Comparison of ENCODE assay signal across 18 cellular contexts in the genomic region with DNA sequence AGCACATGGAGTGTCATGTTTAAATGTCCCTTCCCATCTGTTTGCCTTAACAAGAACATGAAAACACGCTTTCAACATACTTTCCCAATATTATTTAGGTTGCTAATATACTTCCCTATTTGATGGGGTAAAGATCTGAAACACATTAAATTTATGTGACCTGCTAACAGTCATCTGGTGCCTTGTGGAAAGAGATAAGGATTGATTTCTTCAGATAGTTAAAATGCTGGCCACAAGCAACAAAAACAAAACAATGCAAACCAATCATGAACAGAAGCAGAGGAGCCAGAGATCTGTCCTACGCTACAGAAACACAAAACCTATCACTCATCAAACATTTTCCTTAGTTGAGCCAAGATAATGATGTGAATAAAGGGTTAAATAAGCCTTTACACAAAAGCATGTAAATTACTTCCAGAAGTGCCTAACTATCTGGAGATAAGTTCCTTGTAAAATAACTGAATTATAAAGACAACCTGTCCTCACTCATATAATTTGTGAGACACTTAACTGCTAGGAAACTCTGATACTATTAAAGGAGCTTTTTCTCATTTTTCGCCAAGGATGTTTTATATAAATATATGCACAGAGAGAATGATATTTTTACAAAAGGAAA.
DNase-seq lines count a peak whose midpoint lies in the region; ATAC-seq and TF ChIP-seq lines count a peak whose summit lies in the region.
"Had no signal": no experiment of that assay in that cellular context is flagged by ENCODE, and none has a peak within 500 bp of the region (broad histone marks: within the 10 kb centered on the region; RNA-seq: fewer than 3 reads in every experiment).

No MANE protein-coding gene starts in this region.

- H3K4me1 ChIP-seq in HEK293 (ENCODE audit: control insufficient read depth, insufficient read depth, low read length) (peaks cover 14% of the 10 kb centered on the region; the same call in 1 of the 2 replicates), PC-3 (ENCODE audit: insufficient read depth, low read length) (peaks cover 26% of the 10 kb centered on the region), ascending aorta (no peaks in the 10 kb centered on the region)
- H3K4me1 ChIP-seq: A549 had no signal

- H3K36me3 ChIP-seq in HEK293 (ENCODE audit: control insufficient read depth in 2 of 2, insufficient read depth in 1 of 2, low read length in 2 of 2) (no peaks in the 10 kb centered on the region), PC-3 (ENCODE audit: low read depth, low read length) (no peaks in the 10 kb centered on the region), ascending aorta (no peaks in the 10 kb centered on the region)

- H3K27ac Mint-ChIP-seq in nephron (peak overlapping the region; percentile 12 to 31 (median 19)), osteocyte (ENCODE audit: unreplicated experiment) (no peak overlapping the region)
- H3K27ac Mint-ChIP-seq: CD4-positive, alpha-beta memory T cell; H9 had no signal

- H3K4me3 ChIP-seq in HEK293 (ENCODE audit: low read depth, low read length) (no peak overlapping the region), PC-3 (ENCODE audit: low read length) (no peak overlapping the region), ascending aorta (no peak overlapping the region)
- H3K4me3 ChIP-seq: A549 had no signal

- POLR2A ChIA-PET in HEK293 (lab: Yijun Ruan, JAX): no interaction called here
- POLR2A ChIA-PET in PC-3 (lab: Charles Lee; ENCODE audit: unreplicated experiment): interaction anchor here (0.6 kb wide), 1 partner anchor 1769 kb away, joined by 3 read pairs; no protein-coding TSS in a partner anchor

- H3F3A ChIP-seq in PC-3 (ENCODE audit: low read length, unreplicated experiment): no peaks in the 10 kb centered on the region

- H3K4me1 Mint-ChIP-seq in nephron (peaks cover 14% of the 10 kb centered on the region), osteocyte (ENCODE audit: unreplicated experiment) (peaks cover 8% of the 10 kb centered on the region)
- H3K4me1 Mint-ChIP-seq: CD4-positive, alpha-beta memory T cell had no signal

- BruUV-seq in PC-3 (replicated peaks; lab: Mats Ljungman, UMichigan): no TSS peak

- no peak overlapping the region for H3K4me3 Mint-ChIP-seq in nephron
- no peak overlapping the region for H3K4me3 Mint-ChIP-seq in osteocyte (ENCODE audit: unreplicated experiment)
- H3K4me3 Mint-ChIP-seq: CD4-positive, alpha-beta memory T cell; H9 had no signal

- H3K79me2 ChIP-seq in PC-3 (ENCODE audit: low read length): no peaks in the 10 kb centered on the region

- intact Hi-C loops in PC-3 (cut with micrococcal nuclease) (loop anchor here (5.0 to 10.0 kb wide), 2 partner anchors 59 to 168 kb away; no protein-coding TSS in a partner anchor), head of caudate nucleus (cut with DNase I) (no loop called here), ascending aorta (cut with DNase I) (no loop called here)

- H3K9me3 Mint-ChIP-seq in nephron (no peaks in the 10 kb centered on the region), osteocyte (ENCODE audit: unreplicated experiment) (no peaks in the 10 kb centered on the region)
- H3K9me3 Mint-ChIP-seq: H9 had no signal

- H3K36me3 Mint-ChIP-seq in nephron (ENCODE audit: low read depth) (no peaks in the 10 kb centered on the region), osteocyte (ENCODE audit: unreplicated experiment) (no peaks in the 10 kb centered on the region)
- H3K36me3 Mint-ChIP-seq: CD4-positive, alpha-beta memory T cell had no signal

- no peak for TF ChIP-seq CTCF in HEK293 (tag by site-specific recombination; IDR thresholded peaks at IDR 0.05)
- TF ChIP-seq CTCF in PC-3 (conservative IDR thresholded peaks at IDR 0.05; ENCODE audit: low read depth, low read length): no peak
- TF ChIP-seq CTCF in nephron (IDR thresholded peaks at IDR 0.05; ENCODE audit: unreplicated experiment in 3 of 3): no peak
- no peak for TF ChIP-seq CTCF in osteocyte (IDR thresholded peaks at IDR 0.05)
- no peak for TF ChIP-seq CTCF in ascending aorta (IDR thresholded peaks at IDR 0.05)

- DNase-seq in PC-3 (no peak), head of caudate nucleus (no peak), osteocyte (ENCODE audit: extremely low spot score, unreplicated experiment) (no peak), ascending aorta (ENCODE audit: low spot score in 2 of 2) (no peak)
- DNase-seq: 8988T; C1 segment of cervical spinal cord; Calu3; CD4-positive, alpha-beta memory T cell; COR-L47; DMS53; DMS79 treated with DMSO at 0.1 percent for 48 hours; GF-D8; H9 had no signal

- peak overlapping the region; percentile 62; the same call in 1 of the 2 replicates for H3K4me2 ChIP-seq in PC-3 (ENCODE audit: low read length)
- H3K4me2 ChIP-seq: A549 had no signal

- no peaks in the 10 kb centered on the region for H3K9me3 ChIP-seq in HEK293 (ENCODE audit: control insufficient read depth, insufficient read depth, low read depth, low read length)
- no peaks in the 10 kb centered on the region for H3K9me3 ChIP-seq in PC-3 (ENCODE audit: low read length)
- H3K9me3 ChIP-seq in ascending aorta: no peaks in the 10 kb centered on the region
- H3K9me3 ChIP-seq: A549 had no signal

- H3K27me3 Mint-ChIP-seq in nephron (ENCODE audit: low read depth) (no peaks in the 10 kb centered on the region), osteocyte (ENCODE audit: unreplicated experiment) (peaks cover 15% of the 10 kb centered on the region)

- no peaks in the 10 kb centered on the region for H3K9me2 ChIP-seq in PC-3 (replicated peaks; ENCODE audit: low read length)

- H3K27ac ChIP-seq in HEK293 (ENCODE audit: extremely low read depth, low read depth, low read length) (no peak overlapping the region), PC-3 (ENCODE audit: low read length) (no peak overlapping the region), ascending aorta (no peak overlapping the region)
- H3K27ac ChIP-seq: A549 had no signal

- H4K20me1 ChIP-seq in PC-3 (ENCODE audit: low read length): no peaks in the 10 kb centered on the region

- H3K27me3 ChIP-seq in PC-3 (ENCODE audit: low read length) (no peaks in the 10 kb centered on the region), ascending aorta (no peaks in the 10 kb centered on the region)

- ATAC-seq in PC-3 (no peak), SK-N-SH treated with all-trans-retinoic acid at 6 μM for 48 hours (peak; percentile 35)
- ATAC-seq: A549, HCT116 had no signal

- H2AFZ ChIP-seq in PC-3 (ENCODE audit: low read length): no peak overlapping the region

- no peak overlapping the region for H3K9ac ChIP-seq in PC-3 (ENCODE audit: low read length)

- CTCF ChIA-PET in HEK293 (lab: Yijun Ruan, JAX): no interaction called here
- CTCF ChIA-PET in PC-3 (lab: Charles Lee): interaction anchor here (1.7 kb wide), 1 partner anchor 76 kb away, joined by 3 read pairs; no protein-coding TSS in a partner anchor

TF ChIP-seq in HEK293, 187 proteins besides CTCF, POLR2A, EP300 and RAD21 (continues in another document):
- TF ChIP-seq KLF7 (tag by site-specific recombination; IDR thresholded peaks at IDR 0.05; ENCODE audit: borderline replicate concordance): 0 out of 2 replicates have a peak, but pooled peaks have one; percentile 36
- TF ChIP-seq, protein P1, sequence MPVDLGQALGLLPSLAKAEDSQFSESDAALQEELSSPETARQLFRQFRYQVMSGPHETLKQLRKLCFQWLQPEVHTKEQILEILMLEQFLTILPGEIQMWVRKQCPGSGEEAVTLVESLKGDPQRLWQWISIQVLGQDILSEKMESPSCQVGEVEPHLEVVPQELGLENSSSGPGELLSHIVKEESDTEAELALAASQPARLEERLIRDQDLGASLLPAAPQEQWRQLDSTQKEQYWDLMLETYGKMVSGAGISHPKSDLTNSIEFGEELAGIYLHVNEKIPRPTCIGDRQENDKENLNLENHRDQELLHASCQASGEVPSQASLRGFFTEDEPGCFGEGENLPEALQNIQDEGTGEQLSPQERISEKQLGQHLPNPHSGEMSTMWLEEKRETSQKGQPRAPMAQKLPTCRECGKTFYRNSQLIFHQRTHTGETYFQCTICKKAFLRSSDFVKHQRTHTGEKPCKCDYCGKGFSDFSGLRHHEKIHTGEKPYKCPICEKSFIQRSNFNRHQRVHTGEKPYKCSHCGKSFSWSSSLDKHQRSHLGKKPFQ (tag by site-specific recombination; IDR thresholded peaks at IDR 0.05): peak; percentile 45; the same call in 1 of the 2 replicates

TF ChIP-seq in SK-N-SH treated with all-trans-retinoic acid at 6 μM for 48 hours, 23 proteins besides CTCF, POLR2A, EP300 and RAD21 (continues in another document):
- TF ChIP-seq, protein P2, sequence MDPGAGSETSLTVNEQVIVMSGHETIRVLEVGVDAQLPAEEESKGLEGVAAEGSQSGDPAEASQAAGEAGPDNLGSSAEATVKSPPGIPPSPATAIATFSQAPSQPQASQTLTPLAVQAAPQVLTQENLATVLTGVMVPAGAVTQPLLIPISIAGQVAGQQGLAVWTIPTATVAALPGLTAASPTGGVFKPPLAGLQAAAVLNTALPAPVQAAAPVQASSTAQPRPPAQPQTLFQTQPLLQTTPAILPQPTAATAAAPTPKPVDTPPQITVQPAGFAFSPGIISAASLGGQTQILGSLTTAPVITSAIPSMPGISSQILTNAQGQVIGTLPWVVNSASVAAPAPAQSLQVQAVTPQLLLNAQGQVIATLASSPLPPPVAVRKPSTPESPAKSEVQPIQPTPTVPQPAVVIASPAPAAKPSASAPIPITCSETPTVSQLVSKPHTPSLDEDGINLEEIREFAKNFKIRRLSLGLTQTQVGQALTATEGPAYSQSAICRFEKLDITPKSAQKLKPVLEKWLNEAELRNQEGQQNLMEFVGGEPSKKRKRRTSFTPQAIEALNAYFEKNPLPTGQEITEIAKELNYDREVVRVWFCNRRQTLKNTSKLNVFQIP (CRISPR knock-in tag; IDR thresholded peaks at IDR 0.05; ENCODE audit: borderline replicate concordance, low read depth): no peak
- TF ChIP-seq, protein P3, sequence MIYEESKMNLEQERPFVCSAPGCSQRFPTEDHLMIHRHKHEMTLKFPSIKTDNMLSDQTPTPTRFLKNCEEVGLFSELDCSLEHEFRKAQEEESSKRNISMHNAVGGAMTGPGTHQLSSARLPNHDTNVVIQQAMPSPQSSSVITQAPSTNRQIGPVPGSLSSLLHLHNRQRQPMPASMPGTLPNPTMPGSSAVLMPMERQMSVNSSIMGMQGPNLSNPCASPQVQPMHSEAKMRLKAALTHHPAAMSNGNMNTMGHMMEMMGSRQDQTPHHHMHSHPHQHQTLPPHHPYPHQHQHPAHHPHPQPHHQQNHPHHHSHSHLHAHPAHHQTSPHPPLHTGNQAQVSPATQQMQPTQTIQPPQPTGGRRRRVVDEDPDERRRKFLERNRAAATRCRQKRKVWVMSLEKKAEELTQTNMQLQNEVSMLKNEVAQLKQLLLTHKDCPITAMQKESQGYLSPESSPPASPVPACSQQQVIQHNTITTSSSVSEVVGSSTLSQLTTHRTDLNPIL (CRISPR knock-in tag; IDR thresholded peaks at IDR 0.05; ENCODE audit: low read depth): 0 out of 2 replicates have a peak, but pooled peaks have one; percentile 28
- no peak for TF ChIP-seq OSR1 (CRISPR knock-in tag; IDR thresholded peaks at IDR 0.05)
- TF ChIP-seq GLIS3 (CRISPR knock-in tag; IDR thresholded peaks at IDR 0.05): no peak
- TF ChIP-seq BACH2 (CRISPR knock-in tag; IDR thresholded peaks at IDR 0.05; ENCODE audit: borderline replicate concordance): no peak
- TF ChIP-seq TOX (CRISPR knock-in tag; IDR thresholded peaks at IDR 0.05; ENCODE audit: borderline replicate concordance): no peak
- TF ChIP-seq ARNTL (CRISPR knock-in tag; IDR thresholded peaks at IDR 0.05; ENCODE audit: borderline replicate concordance, low read depth): no peak
- TF ChIP-seq ISL1 (CRISPR knock-in tag; IDR thresholded peaks at IDR 0.05): peak; percentile 92
